In genomic region chr20:43914697-43915208, GRCh38 we compare ENCODE assay signal across 8 cellular contexts. TPM values are rescaled to one million over a fixed set of nuclear protein-coding genes. Genes with fewer than 3 reads are reported as not detected.
DNase-seq lines count a peak whose midpoint lies in the region; ATAC-seq, FAIRE-seq and TF ChIP-seq lines count a peak whose summit lies in the region.

TSS of gene TOX2 (plus strand) at chr20:43914852. CDS start at chr20:43914892, 40 bp downstream.

- intact Hi-C loops in heart right ventricle (cut with DNase I), result no loop called here

- no peak for TF ChIP-seq POLR2A in GM12891 (IDR thresholded peaks at IDR 0.05; ENCODE audit: low read depth, low read length)

- WGBS in heart right ventricle, 2 donors, result 0 to 2% methylated on average over 39 to 79 of the region's 79 CpGs

- no peaks in the 10 kb centered on the region for H3K36me3 ChIP-seq in NT2/D1 (ENCODE audit: insufficient read depth, insufficient read length, low read length)
- H3K36me3 ChIP-seq in heart right ventricle, result no peaks in the 10 kb centered on the region

- ATAC-seq in HG02759 (IDR thresholded peaks at IDR 0.05; ENCODE audit: unreplicated experiment) (peak; percentile 72), heart right ventricle (peak in 6 of 8 donors; percentile 16 to 75 (median 52)), GM21528 (IDR thresholded peaks at IDR 0.05; ENCODE audit: low FRiP score, unreplicated experiment) (no peak)

- peak within 1 kb of the TSS in 2 of 10 donors; percentile 15 to 26 for H3K27ac ChIP-seq in heart right ventricle

- H3K9me3 ChIP-seq in NT2/D1 (ENCODE audit: insufficient read depth, low read length), result peaks cover 14% of the 10 kb centered on the region
- peaks cover 0 to 35% (median 17%) of the 10 kb centered on the region in 11 donors for H3K9me3 ChIP-seq in heart right ventricle

- peaks cover 17% of the 10 kb centered on the region for H3K4me1 ChIP-seq in NT2/D1 (ENCODE audit: insufficient read depth, insufficient read length)
- H3K4me1 ChIP-seq in heart right ventricle, result peaks cover 0 to 26% (median 7%) of the 10 kb centered on the region in 9 donors

- DNase-seq in GM12891 (ENCODE audit: insufficient read length, low spot score) (peak; percentile 70), NT2/D1 (ENCODE audit: low read depth, low spot score) (no peak), activated gamma-delta T cell (lab: John Stamatoyannopoulos, UW) (peak; percentile 32), heart right ventricle (peak in 1 of 2 donors; percentile 48), skeletal muscle cell (ENCODE audit: low read depth) (no peak), SHP77 treated with DMSO at 0.1 percent for 48 hours (lab: John Stamatoyannopoulos, UW) (no peak)

- H3K9ac ChIP-seq in NT2/D1 (ENCODE audit: insufficient read length, low read depth), result peak within 1 kb of the TSS; percentile 81

- no peak for TF ChIP-seq CTCF in heart right ventricle (IDR thresholded peaks at IDR 0.05)

- FAIRE-seq in GM12891 (lab: Jason Lieb, UNC), result no peak

- peak within 1 kb of the TSS; percentile 65 for H3K4me3 ChIP-seq in NT2/D1 (ENCODE audit: insufficient read length, low read depth)
- H3K4me3 ChIP-seq in heart right ventricle, result peak within 1 kb of the TSS; percentile 10 to 52 (median 43)
- H3K4me3 ChIP-seq in skeletal muscle cell (ENCODE audit: low read depth, low read length), result peak within 1 kb of the TSS; percentile 61

- H3K27me3 ChIP-seq in NT2/D1 (ENCODE audit: insufficient read depth, insufficient read length) (peaks cover 37% of the 10 kb centered on the region), heart right ventricle (peaks cover 0 to 76% (median 47%) of the 10 kb centered on the region in 7 donors)

TF ChIP-seq in GM12891, 5 proteins besides CTCF, POLR2A, EP300 and RAD21:
- TF ChIP-seq PAX5 (IDR thresholded peaks at IDR 0.05; ENCODE audit: insufficient read depth, low read length, severe bottlenecking) (no peak), POLR2AphosphoS5 (IDR thresholded peaks at IDR 0.05; ENCODE audit: low read depth, low read length) (no peak), POU2F2 (IDR thresholded peaks at IDR 0.05; ENCODE audit: low read depth, low read length) (no peak), SPI1 (IDR thresholded peaks at IDR 0.05; ENCODE audit: low read depth, low read length) (no peak), TAF1 (IDR thresholded peaks at IDR 0.05; ENCODE audit: low read depth, low read length) (no peak)

RNA-seq across cellular contexts. Expression of gene TOX2, which starts in this region (rescaled TPM):
- 41.6 TPM for polyA plus RNA-seq in GM12891 (2012; ENCODE audit: low read depth, missing spikeins)
- 1 to 10 TPM in 4 of 10 donors, under 1 TPM in 6; 0.25 to 1.6 (median 0.79) TPM for total RNA-seq in heart right ventricle
- polyA plus RNA-seq in heart right ventricle, result 1 to 10 TPM; 1.5 to 2.0 TPM

Comparison
In these comparisons a context has a peak if more than half of its experiments do, and no peak if none do; other contexts are left out.
1. DNase-seq: peak in GM12891 (single experiment) and activated gamma-delta T cell (single experiment); none in NT2/D1 (single experiment), skeletal muscle cell (single experiment) and SHP77 treated with DMSO at 0.1 percent for 48 hours (single experiment).
2. Peak in every context shown above with its lines, with median percentiles within 50 percentile points of each other: H3K4me3 ChIP-seq.